ENCODE assay signal across 8 cellular contexts in genomic region chr1:147545133-147545532, GRCh38. TPM values are rescaled to one million over a fixed set of nuclear protein-coding genes. Genes with fewer than 3 reads are reported as not detected.
A peak's percentile ranks its signal among the peaks of the same experiment; 100 is the strongest.
DNase-seq lines count a peak whose midpoint lies in the region; ATAC-seq, FAIRE-seq and TF ChIP-seq lines count a peak whose summit lies in the region.

No MANE protein-coding gene starts in this region.

- H3F3A ChIP-seq in OCI-LY1 (ENCODE audit: insufficient read depth, low read length), result no peaks in the 10 kb centered on the region

- H3K9ac ChIP-seq in OCI-LY1 (ENCODE audit: low read length) (no peak overlapping the region; the same call in 1 of the 2 replicates), kidney (ENCODE audit: low read length in 2 of 2) (no peak overlapping the region)

- no peaks in the 10 kb centered on the region for H3K9me2 ChIP-seq in OCI-LY1 (ENCODE audit: low read depth, low read length)

- no peak for TF ChIP-seq CTCF in OCI-LY1 (IDR thresholded peaks at IDR 0.05; ENCODE audit: low read length)
- no peak for TF ChIP-seq CTCF in kidney (IDR thresholded peaks at IDR 0.05; ENCODE audit: borderline replicate concordance, extremely low read depth, insufficient read depth)
- no peak for TF ChIP-seq CTCF in GM20000 (IDR thresholded peaks at IDR 0.05; ENCODE audit: extremely low read depth, missing control alignments)

- intact Hi-C loops in kidney (cut with DNase I), result no loop called here

- peak; percentile 54 for ATAC-seq in GM21423 (IDR thresholded peaks at IDR 0.05; ENCODE audit: unreplicated experiment)

- H3K79me2 ChIP-seq in OCI-LY1 (ENCODE audit: insufficient read depth, low read length), result no peaks in the 10 kb centered on the region

- H3K9me3 ChIP-seq in OCI-LY1 (ENCODE audit: low read length) (no peaks in the 10 kb centered on the region), kidney (ENCODE audit: control insufficient read depth in 1 of 2, low read length in 2 of 2) (no peaks in the 10 kb centered on the region)

- H3K4me1 ChIP-seq in OCI-LY1 (ENCODE audit: insufficient read depth, low read length, severe bottlenecking) (peaks cover 50% of the 10 kb centered on the region), kidney (ENCODE audit: control insufficient read depth in 1 of 2, insufficient read depth in 1 of 2, low read depth in 1 of 2, low read length in 2 of 2) (peaks cover 9 to 10% of the 10 kb centered on the region in 2 donors)

- H4K20me1 ChIP-seq in OCI-LY1 (ENCODE audit: insufficient read depth, low read length), result no peaks in the 10 kb centered on the region

- H3K4me3 ChIP-seq in OCI-LY1 (ENCODE audit: low read depth, low read length, poor library complexity, severe bottlenecking) (peak overlapping the region; percentile 11), kidney (ENCODE audit: low read length in 2 of 2) (peak overlapping the region in 1 of 2 donors; percentile 30)

- FAIRE-seq in kidney (lab: Jason Lieb, UNC), result no peak

- no peaks in the 10 kb centered on the region for H3K36me3 ChIP-seq in OCI-LY1 (ENCODE audit: insufficient read depth, low read length)
- no peaks in the 10 kb centered on the region for H3K36me3 ChIP-seq in kidney (ENCODE audit: control insufficient read depth in 1 of 2, insufficient read depth in 2 of 2, low read length in 2 of 2)

- H3K27ac ChIP-seq in OCI-LY1 (ENCODE audit: low read depth, low read length, poor library complexity, severe bottlenecking), result peak overlapping the region; percentile 36
- peak overlapping the region in 1 of 2 donors; percentile 20 for H3K27ac ChIP-seq in kidney (ENCODE audit: low read depth in 2 of 2, low read length in 2 of 2)

- H3K27me3 ChIP-seq in OCI-LY1 (ENCODE audit: insufficient read depth, low read length), result no peaks in the 10 kb centered on the region; the same call in 1 of the 2 replicates

- H2AFZ ChIP-seq in OCI-LY1 (ENCODE audit: low read length), result no peak overlapping the region

- H3K4me2 ChIP-seq in OCI-LY1 (ENCODE audit: low read length), result peak overlapping the region; percentile 65

- peak; percentile 82 for DNase-seq in activated effector memory CD4-positive, alpha-beta T cell treated with Interleukin-2 at 50 U/mL for 16 hours
- peak; percentile 87 for DNase-seq in kidney
- DNase-seq in stimulated activated CD8-positive, alpha-beta memory T cell treated with anti-CD3 and anti-CD28 coated beads, Interleukin-2, amount 100 ng/mL, for 1 hour (ENCODE audit: low read depth in 2 of 2), result peak; percentile 57 to 69
- DNase-seq in NOMO-1 (lab: John Stamatoyannopoulos, UW; ENCODE audit: unreplicated experiment in 2 of 2), result no peak
- DNase-seq in GM20000 (ENCODE audit: low spot score), result no peak
- DNase-seq in KG1 (lab: John Stamatoyannopoulos, UW), result no peak

RNA-seq across cellular contexts. Expression of gene BCL9, which starts 3.8 kb away (rescaled TPM):
- total RNA-seq in kidney, result 31.8 TPM
- 6.8 TPM for polyA plus RNA-seq in kidney (ENCODE audit: insufficient read depth, low read depth, low replicate concordance)

Comparison
In these comparisons a context has a peak if more than half of its experiments do, and no peak if none do; other contexts are left out.
1. DNase-seq: peak in activated effector memory CD4-positive, alpha-beta T cell treated with Interleukin-2 at 50 U/mL for 16 hours (single experiment), kidney (single experiment) and stimulated activated CD8-positive, alpha-beta memory T cell treated with anti-CD3 and anti-CD28 coated beads, Interleukin-2, amount 100 ng/mL, for 1 hour (2 of 2); none in NOMO-1 (0 of 2), GM20000 (single experiment) and KG1 (single experiment).